Comparison of ENCODE assay signal across 12 cellular contexts in genomic region chr1:246291141-246291540, GRCh38.
"Had no signal": no experiment of that assay in that cellular context is flagged by ENCODE, and none has a peak within 500 bp of the region (broad histone marks: within the 10 kb centered on the region; RNA-seq: fewer than 3 reads in every experiment).

No MANE protein-coding gene starts in this region.

- ATAC-seq: left lung; mucosa of descending colon; naive thymus-derived CD8-positive, alpha-beta T cell; stimulated activated naive CD8-positive, alpha-beta T cell treated with anti-CD3 and anti-CD28 coated beads, Interleukin-15, amount 100 ng/mL, for 72 hours had no signal

- DNase-seq: activated CD4-positive, alpha-beta T cell treated with anti-CD3 and anti-CD28 coated beads, Interleukin-2, amount 50 U/mL, for 4 hours; activated CD4-positive, CD25-positive, alpha-beta regulatory T cell; activated naive CD4-positive, alpha-beta T cell treated with anti-CD3 and anti-CD28 coated beads, Interleukin-2, amount 50 U/mL, for 16 hours; activated T-cell treated with anti-CD3 and anti-CD28 coated beads, Interleukin-2, amount 50 U/mL, for 1 hour; adrenal gland; colonic mucosa; left lung; mucosa of descending colon; naive thymus-derived CD8-positive, alpha-beta T cell; posterior cingulate gyrus; stimulated activated CD4-positive, alpha-beta T cell treated with anti-CD3 and anti-CD28 coated beads, Interleukin-4, amount 100 ng/mL, for 4 hours; stimulated activated naive CD8-positive, alpha-beta T cell treated with anti-CD3 and anti-CD28 coated beads, Interleukin-15, amount 100 ng/mL, for 72 hours had no signal
